In genomic region chr7:2582006-2582735, GRCh38 we compare ENCODE assay signal across 25 cellular contexts.
"Had no signal": no experiment of that assay in that cellular context is flagged by ENCODE, and none has a peak within 500 bp of the region (broad histone marks: within the 10 kb centered on the region; RNA-seq: fewer than 3 reads in every experiment).

No MANE protein-coding gene starts in this region.

- H3K4me3 Mint-ChIP-seq: activated B cell treated with CpG ODN at 0.5 μM for 24 hours; activated CD4-positive, alpha-beta T cell treated with anti-CD3 and anti-CD28 coated beads, Interleukin-2, amount 10 ng/mL, durations not matched to agents 24 days and 14 days; activated naive CD4-positive, alpha-beta T cell treated with anti-CD3 and anti-CD28 coated beads for 36 hours; activated T-cell treated with anti-CD3 and anti-CD28 coated beads, Interleukin-2, amount 50 U/mL, for 4 hours; activated T-helper 17 cell treated with anti-CD3 and anti-CD28 coated beads, Interleukin-2, amount 50 U/mL, for 72 hours; T-helper 17 cell had no signal

- H3K4me1 Mint-ChIP-seq: activated CD4-positive, alpha-beta T cell treated with anti-CD3 and anti-CD28 coated beads, Interleukin-2, amount 10 ng/mL, durations not matched to agents 24 days and 14 days; activated naive CD8-positive, alpha-beta T cell treated with anti-CD3 and anti-CD28 coated beads for 36 hours; activated T-helper 17 cell treated with anti-CD3 and anti-CD28 coated beads, Interleukin-2, amount 50 U/mL, for 72 hours had no signal

- DNase-seq: activated B cell treated with CpG ODN at 0.5 μM for 24 hours; activated CD4-positive, alpha-beta T cell treated with anti-CD3 and anti-CD28 coated beads for 1 hour; activated CD4-positive, alpha-beta T cell treated with anti-CD3 and anti-CD28 coated beads, Interleukin-2, amount 10 ng/mL, durations not matched to agents 24 days and 14 days; activated CD4-positive, alpha-beta T cell treated with anti-CD3 and anti-CD28 coated beads, Interleukin-2, amount 50 U/mL, for 48 hours; activated gamma-delta T cell; activated naive CD4-positive, alpha-beta T cell treated with anti-CD3 and anti-CD28 coated beads for 36 hours; activated naive CD8-positive, alpha-beta T cell treated with anti-CD3 and anti-CD28 coated beads for 36 hours; activated T-cell treated with anti-CD3 and anti-CD28 coated beads, Interleukin-2, amount 50 U/mL, for 4 hours; brain microvascular endothelial cell; cerebellar nuclear complex; NCI-H1092; NCI-H1417; NCI-H1930; NCI-H2171; NCI-H2227 treated with DMSO at 0.1 percent for 48 hours; NCI-H510A; NCI-H526 treated with DMSO at 0.1 percent for 48 hours; NK-92 treated with Interleukin-12 subunit alpha and Interleukin-12 subunit beta, amount 100 ng/mL, for 24 hours; SHP77; T-helper 17 cell; T-helper 9 cell had no signal

- H3K27ac Mint-ChIP-seq: activated B cell treated with CpG ODN at 0.5 μM for 24 hours; activated CD4-positive, alpha-beta T cell treated with anti-CD3 and anti-CD28 coated beads, Interleukin-2, amount 10 ng/mL, durations not matched to agents 24 days and 14 days; activated naive CD4-positive, alpha-beta T cell treated with anti-CD3 and anti-CD28 coated beads for 36 hours; activated naive CD8-positive, alpha-beta T cell treated with anti-CD3 and anti-CD28 coated beads for 36 hours; activated T-helper 17 cell treated with anti-CD3 and anti-CD28 coated beads, Interleukin-2, amount 50 U/mL, for 72 hours; T-helper 17 cell had no signal

- H3K4me3 ChIP-seq: cardiac muscle cell, SJSA1 had no signal

- H3K27me3 Mint-ChIP-seq: activated B cell treated with CpG ODN at 0.5 μM for 24 hours; activated CD4-positive, alpha-beta T cell treated with anti-CD3 and anti-CD28 coated beads, Interleukin-2, amount 10 ng/mL, durations not matched to agents 24 days and 14 days; activated naive CD8-positive, alpha-beta T cell treated with anti-CD3 and anti-CD28 coated beads for 36 hours; activated T-helper 17 cell treated with anti-CD3 and anti-CD28 coated beads, Interleukin-2, amount 50 U/mL, for 72 hours; T-helper 17 cell had no signal

- H3K36me3 Mint-ChIP-seq: activated naive CD8-positive, alpha-beta T cell treated with anti-CD3 and anti-CD28 coated beads for 36 hours had no signal

- ATAC-seq: activated T-cell treated with anti-CD3 and anti-CD28 coated beads, Interleukin-2, amount 50 U/mL, for 4 hours; activated T-helper 17 cell treated with anti-CD3 and anti-CD28 coated beads, Interleukin-2, amount 50 U/mL, for 72 hours; T-helper 17 cell had no signal

- H3K9me3 ChIP-seq: SJSA1 had no signal

- H3K27ac ChIP-seq: brain microvascular endothelial cell, cardiac muscle cell, KMS-11, SJSA1 had no signal

- H3K27me3 ChIP-seq: brain microvascular endothelial cell, cardiac muscle cell, SJSA1 had no signal

- H3K4me1 ChIP-seq: SJSA1 had no signal

- H3K9me3 Mint-ChIP-seq: activated B cell treated with CpG ODN at 0.5 μM for 24 hours; activated CD4-positive, alpha-beta T cell treated with anti-CD3 and anti-CD28 coated beads, Interleukin-2, amount 10 ng/mL, durations not matched to agents 24 days and 14 days; activated naive CD4-positive, alpha-beta T cell treated with anti-CD3 and anti-CD28 coated beads for 36 hours; activated naive CD8-positive, alpha-beta T cell treated with anti-CD3 and anti-CD28 coated beads for 36 hours; activated T-cell treated with anti-CD3 and anti-CD28 coated beads, Interleukin-2, amount 50 U/mL, for 4 hours; activated T-helper 17 cell treated with anti-CD3 and anti-CD28 coated beads, Interleukin-2, amount 50 U/mL, for 72 hours had no signal

- H3K4me2 ChIP-seq: KMS-11 had no signal
